Comparison of ENCODE assay signal across 32 cellular contexts in genomic region chr7:142308326-142308725, GRCh38. TPM values are rescaled to one million over a fixed set of nuclear protein-coding genes. Genes with fewer than 3 reads are reported as not detected.
DNase-seq lines count a peak whose midpoint lies in the region; ATAC-seq and TF ChIP-seq lines count a peak whose summit lies in the region.
"Had no signal": no experiment of that assay in that cellular context is flagged by ENCODE, and none has a peak within 500 bp of the region (broad histone marks: within the 10 kb centered on the region; RNA-seq: fewer than 3 reads in every experiment).

No MANE protein-coding gene starts in this region.

- TF ChIP-seq CTCF in CD4-positive, alpha-beta T cell (IDR thresholded peaks at IDR 0.05): no peak
- TF ChIP-seq CTCF in Calu3 (IDR thresholded peaks at IDR 0.05; ENCODE audit: unreplicated experiment): no peak

- H3K9me3 ChIP-seq in CD4-positive, alpha-beta T cell (ENCODE audit: control insufficient read depth, low read length): no peaks in the 10 kb centered on the region
- H3K9me3 ChIP-seq in T-helper 17 cell (ENCODE audit: control insufficient read depth, low read length, poor library complexity, severe bottlenecking): no peaks in the 10 kb centered on the region
- H3K9me3 ChIP-seq: gastroesophageal sphincter, sigmoid colon, thoracic aorta, vagina had no signal

- H3K36me3 Mint-ChIP-seq in activated CD4-positive, alpha-beta T cell treated with anti-CD3 and anti-CD28 coated beads, Interleukin-2, amount 10 ng/mL, durations not matched to agents 24 days and 14 days (ENCODE audit: low read depth): no peaks in the 10 kb centered on the region
- no peaks in the 10 kb centered on the region for H3K36me3 Mint-ChIP-seq in CD4-positive, alpha-beta T cell (ENCODE audit: low read depth)
- H3K36me3 Mint-ChIP-seq in activated T-helper 1 cell treated with anti-CD3 and anti-CD28 coated beads, Interleukin-12 subunit alpha, Interleukin-12 subunit beta, Interleukin-2, Interleukin-4 antibody, amounts not matched to agents 30 ng/mL and 10 ng/mL and 1 ng/mL, durations not matched to agents 14 hours and 24 hours and 36 hours (ENCODE audit: low read depth): no peaks in the 10 kb centered on the region
- H3K36me3 Mint-ChIP-seq in natural killer cell treated with Interleukin-12 subunit alpha and Interleukin-12 subunit beta and Interleukin-15 and Interleukin-18, amount 100 ng/mL, for 72 hours: no peaks in the 10 kb centered on the region
- H3K36me3 Mint-ChIP-seq in Calu3 (ENCODE audit: insufficient read depth, unreplicated experiment) (no peaks in the 10 kb centered on the region), T-helper 17 cell (ENCODE audit: low read depth) (peaks cover 2% of the 10 kb centered on the region)
- H3K36me3 Mint-ChIP-seq: activated naive CD4-positive, alpha-beta T cell treated with anti-CD3 and anti-CD28 coated beads, Interleukin-2, amount 50 U/mL, for 72 hours had no signal

- POLR2A ChIA-PET in CD4-positive, alpha-beta T cell (lab: Charles Lee): interaction anchor here (1.3 to 7.3 kb wide), 3 partner anchors 480 to 502 kb away, joined by 9 to 87 read pairs (median 20); no protein-coding TSS in a partner anchor

- no peaks in the 10 kb centered on the region for H3K27me3 ChIP-seq in CD4-positive, alpha-beta T cell (ENCODE audit: control insufficient read depth, insufficient read depth, low read length)
- H3K27me3 ChIP-seq: sigmoid colon, vagina had no signal

- H3K27me3 Mint-ChIP-seq in activated CD4-positive, alpha-beta T cell treated with anti-CD3 and anti-CD28 coated beads, Interleukin-2, amount 10 ng/mL, durations not matched to agents 24 days and 14 days: peaks cover 19% of the 10 kb centered on the region
- H3K27me3 Mint-ChIP-seq in CD4-positive, alpha-beta T cell: no peaks in the 10 kb centered on the region
- peaks cover 18% of the 10 kb centered on the region for H3K27me3 Mint-ChIP-seq in activated T-helper 1 cell treated with anti-CD3 and anti-CD28 coated beads, Interleukin-12 subunit alpha, Interleukin-12 subunit beta, Interleukin-2, Interleukin-4 antibody, amounts not matched to agents 30 ng/mL and 10 ng/mL and 1 ng/mL, durations not matched to agents 14 hours and 24 hours and 36 hours (ENCODE audit: insufficient read depth)
- H3K27me3 Mint-ChIP-seq in natural killer cell treated with Interleukin-12 subunit alpha and Interleukin-12 subunit beta and Interleukin-15 and Interleukin-18, amount 100 ng/mL, for 72 hours: peaks cover 11 to 30% of the 10 kb centered on the region in 2 donors
- H3K27me3 Mint-ChIP-seq in Calu3 (ENCODE audit: unreplicated experiment) (peaks cover 96% of the 10 kb centered on the region), T-helper 17 cell (peaks cover 76% of the 10 kb centered on the region)

- no peak overlapping the region for H3K27ac Mint-ChIP-seq in activated CD4-positive, alpha-beta T cell treated with anti-CD3 and anti-CD28 coated beads, Interleukin-2, amount 10 ng/mL, durations not matched to agents 24 days and 14 days
- peak overlapping the region; percentile 18 for H3K27ac Mint-ChIP-seq in CD4-positive, alpha-beta T cell
- no peak overlapping the region for H3K27ac Mint-ChIP-seq in activated T-helper 1 cell treated with anti-CD3 and anti-CD28 coated beads, Interleukin-12 subunit alpha, Interleukin-12 subunit beta, Interleukin-2, Interleukin-4 antibody, amounts not matched to agents 30 ng/mL and 10 ng/mL and 1 ng/mL, durations not matched to agents 14 hours and 24 hours and 36 hours
- H3K27ac Mint-ChIP-seq in natural killer cell treated with Interleukin-12 subunit alpha and Interleukin-12 subunit beta and Interleukin-15 and Interleukin-18, amount 100 ng/mL, for 72 hours: no peak overlapping the region
- H3K27ac Mint-ChIP-seq in Calu3 (ENCODE audit: unreplicated experiment) (no peak overlapping the region), T-helper 17 cell (no peak overlapping the region)
- H3K27ac Mint-ChIP-seq: dendritic cell treated with granulocyte-macrophage colony-stimulating factor and Interleukin-4, amounts not matched to agents 40 ng/mL and 50 ng/mL, for 4 days; progenitor cell of endocrine pancreas had no signal

- peaks cover 4% of the 10 kb centered on the region for H3K4me1 Mint-ChIP-seq in activated CD4-positive, alpha-beta T cell treated with anti-CD3 and anti-CD28 coated beads, Interleukin-2, amount 10 ng/mL, durations not matched to agents 24 days and 14 days
- H3K4me1 Mint-ChIP-seq in CD4-positive, alpha-beta T cell (ENCODE audit: low read depth): peaks cover 27% of the 10 kb centered on the region
- H3K4me1 Mint-ChIP-seq in activated T-helper 1 cell treated with anti-CD3 and anti-CD28 coated beads, Interleukin-12 subunit alpha, Interleukin-12 subunit beta, Interleukin-2, Interleukin-4 antibody, amounts not matched to agents 30 ng/mL and 10 ng/mL and 1 ng/mL, durations not matched to agents 14 hours and 24 hours and 36 hours (ENCODE audit: low read depth): peaks cover 5% of the 10 kb centered on the region
- peaks cover 2 to 10% of the 10 kb centered on the region in 2 donors for H3K4me1 Mint-ChIP-seq in natural killer cell treated with Interleukin-12 subunit alpha and Interleukin-12 subunit beta and Interleukin-15 and Interleukin-18, amount 100 ng/mL, for 72 hours (ENCODE audit: low read depth in 2 of 2)
- H3K4me1 Mint-ChIP-seq in Calu3 (ENCODE audit: low read depth, unreplicated experiment): no peaks in the 10 kb centered on the region
- H3K4me1 Mint-ChIP-seq in T-helper 17 cell: peaks cover 18% of the 10 kb centered on the region

- H3K27ac ChIP-seq in CD4-positive, alpha-beta T cell (ENCODE audit: low read depth, low read length): no peak overlapping the region
- H3K27ac ChIP-seq: gastroesophageal sphincter, hepatocyte, sigmoid colon, thoracic aorta, vagina, VCaP had no signal

- CTCF ChIA-PET in CD4-positive, alpha-beta T cell (lab: Charles Lee): no interaction called here
- CTCF ChIA-PET in Calu3 (lab: Charles Lee): no interaction called here

- ATAC-seq in CD4-positive, alpha-beta T cell (ENCODE audit: poor library complexity): no peak
- peak; percentile 40 to 64 for ATAC-seq in natural killer cell treated with Interleukin-12 subunit alpha and Interleukin-12 subunit beta and Interleukin-15 and Interleukin-18, amount 100 ng/mL, for 72 hours
- no peak for ATAC-seq in T-helper 17 cell
- ATAC-seq: gastroesophageal sphincter, Panc1 had no signal

- BruUV-seq in Calu3 (replicated peaks; lab: Mats Ljungman, UMichigan): no TSS peak

- H3K9me3 Mint-ChIP-seq in activated CD4-positive, alpha-beta T cell treated with anti-CD3 and anti-CD28 coated beads, Interleukin-2, amount 10 ng/mL, durations not matched to agents 24 days and 14 days: no peaks in the 10 kb centered on the region
- H3K9me3 Mint-ChIP-seq in CD4-positive, alpha-beta T cell: no peaks in the 10 kb centered on the region
- H3K9me3 Mint-ChIP-seq in activated T-helper 1 cell treated with anti-CD3 and anti-CD28 coated beads, Interleukin-12 subunit alpha, Interleukin-12 subunit beta, Interleukin-2, Interleukin-4 antibody, amounts not matched to agents 30 ng/mL and 10 ng/mL and 1 ng/mL, durations not matched to agents 14 hours and 24 hours and 36 hours: no peaks in the 10 kb centered on the region
- H3K9me3 Mint-ChIP-seq in natural killer cell treated with Interleukin-12 subunit alpha and Interleukin-12 subunit beta and Interleukin-15 and Interleukin-18, amount 100 ng/mL, for 72 hours: no peaks in the 10 kb centered on the region
- H3K9me3 Mint-ChIP-seq in Calu3 (ENCODE audit: low read depth, unreplicated experiment): no peaks in the 10 kb centered on the region
- H3K9me3 Mint-ChIP-seq: activated naive CD4-positive, alpha-beta T cell treated with anti-CD3 and anti-CD28 coated beads, Interleukin-2, amount 50 U/mL, for 72 hours; dendritic cell treated with granulocyte-macrophage colony-stimulating factor and Interleukin-4, amounts not matched to agents 40 ng/mL and 50 ng/mL, for 4 days had no signal

- DNase-seq in activated CD4-positive, alpha-beta T cell treated with anti-CD3 and anti-CD28 coated beads, Interleukin-2, amount 10 ng/mL, durations not matched to agents 24 days and 14 days: no peak
- DNase-seq in activated CD4-positive, alpha-beta T cell treated with anti-CD3 and anti-CD28 coated beads, Interleukin-2, amount 50 U/mL, for 4 hours: no peak
- no peak for DNase-seq in CD4-positive, alpha-beta T cell
- DNase-seq in activated T-helper 1 cell treated with anti-CD3 and anti-CD28 coated beads, Interleukin-12 subunit alpha, Interleukin-12 subunit beta, Interleukin-2, Interleukin-4 antibody, amounts not matched to agents 30 ng/mL and 10 ng/mL and 1 ng/mL, durations not matched to agents 14 hours and 24 hours and 36 hours (ENCODE audit: low spot score): no peak
- DNase-seq in natural killer cell treated with Interleukin-12 subunit alpha and Interleukin-12 subunit beta and Interleukin-15 and Interleukin-18, amount 100 ng/mL, for 72 hours (ENCODE audit: low spot score): no peak
- no peak for DNase-seq in Calu3
- no peak for DNase-seq in COLO829 (ENCODE audit: low spot score)
- DNase-seq in T-helper 17 cell: no peak
- DNase-seq: activated T-cell treated with anti-CD3 and anti-CD28 coated beads for 4 hours; central memory CD4-positive, alpha-beta T cell; COR-L47; DMS79 treated with DMSO at 0.1 percent for 48 hours; H7; IMR-90; NCI-H1092; NCI-H187; NCI-H526; SHP77; sigmoid colon; stimulated activated naive CD4-positive, alpha-beta T cell; T-helper 9 cell had no signal

- H3K4me3 Mint-ChIP-seq in activated CD4-positive, alpha-beta T cell treated with anti-CD3 and anti-CD28 coated beads, Interleukin-2, amount 10 ng/mL, durations not matched to agents 24 days and 14 days: peak overlapping the region; percentile 48
- no peak overlapping the region for H3K4me3 Mint-ChIP-seq in CD4-positive, alpha-beta T cell
- H3K4me3 Mint-ChIP-seq in activated T-helper 1 cell treated with anti-CD3 and anti-CD28 coated beads, Interleukin-12 subunit alpha, Interleukin-12 subunit beta, Interleukin-2, Interleukin-4 antibody, amounts not matched to agents 30 ng/mL and 10 ng/mL and 1 ng/mL, durations not matched to agents 14 hours and 24 hours and 36 hours: peak overlapping the region; percentile 25
- H3K4me3 Mint-ChIP-seq in natural killer cell treated with Interleukin-12 subunit alpha and Interleukin-12 subunit beta and Interleukin-15 and Interleukin-18, amount 100 ng/mL, for 72 hours: no peak overlapping the region
- no peak overlapping the region for H3K4me3 Mint-ChIP-seq in Calu3 (ENCODE audit: low read depth, unreplicated experiment)
- no peak overlapping the region for H3K4me3 Mint-ChIP-seq in T-helper 17 cell
- H3K4me3 Mint-ChIP-seq: dendritic cell treated with granulocyte-macrophage colony-stimulating factor and Interleukin-4, amounts not matched to agents 40 ng/mL and 50 ng/mL, for 4 days had no signal

- intact Hi-C loops in activated CD4-positive, alpha-beta T cell treated with anti-CD3 and anti-CD28 coated beads, Interleukin-2, amount 10 ng/mL, durations not matched to agents 24 days and 14 days (cut with micrococcal nuclease): no loop called here
- intact Hi-C loops in CD4-positive, alpha-beta T cell (cut with DNase I, micrococcal nuclease): no loop called here
- intact Hi-C loops in activated T-helper 1 cell treated with anti-CD3 and anti-CD28 coated beads, Interleukin-12 subunit alpha, Interleukin-12 subunit beta, Interleukin-2, Interleukin-4 antibody, amounts not matched to agents 30 ng/mL and 10 ng/mL and 1 ng/mL, durations not matched to agents 14 hours and 24 hours and 36 hours (cut with micrococcal nuclease): no loop called here
- intact Hi-C loops in Calu3 (cut with micrococcal nuclease; ENCODE audit: unreplicated experiment): no loop called here

RNA-seq across cellular contexts. Expression of gene PRSS58, which starts 50.5 kb away (rescaled TPM):
- not detected in 2 replicates for total RNA-seq in activated CD4-positive, alpha-beta T cell treated with anti-CD3 and anti-CD28 coated beads, Interleukin-2, amount 10 ng/mL, durations not matched to agents 24 days and 14 days
- not detected for total RNA-seq in CD4-positive, alpha-beta T cell
- not detected in 2 replicates for total RNA-seq in activated T-helper 1 cell treated with anti-CD3 and anti-CD28 coated beads, Interleukin-12 subunit alpha, Interleukin-12 subunit beta, Interleukin-2, Interleukin-4 antibody, amounts not matched to agents 30 ng/mL and 10 ng/mL and 1 ng/mL, durations not matched to agents 14 hours and 24 hours and 36 hours
- total RNA-seq in natural killer cell treated with Interleukin-12 subunit alpha and Interleukin-12 subunit beta and Interleukin-15 and Interleukin-18, amount 100 ng/mL, for 72 hours: not detected
- not detected in 2 replicates for total RNA-seq in Calu3 (2022)
- not detected for total RNA-seq in T-helper 17 cell
- total RNA-seq: A172; activated naive CD4-positive, alpha-beta T cell treated with anti-CD3 and anti-CD28 coated beads, Interleukin-2, amount 50 U/mL, for 72 hours; fibroblast of lung; gastroesophageal sphincter; H7; hepatocyte; IMR-90; progenitor cell of endocrine pancreas; sigmoid colon; thoracic aorta; vagina had no signal

Comparison
In these comparisons a context has a peak if more than half of its experiments do, and no peak if none do; other contexts are left out.
1. H3K4me3 Mint-ChIP-seq: peak in activated CD4-positive, alpha-beta T cell treated with anti-CD3 and anti-CD28 coated beads, Interleukin-2, amount 10 ng/mL, durations not matched to agents 24 days and 14 days (single experiment) and activated T-helper 1 cell treated with anti-CD3 and anti-CD28 coated beads, Interleukin-12 subunit alpha, Interleukin-12 subunit beta, Interleukin-2, Interleukin-4 antibody, amounts not matched to agents 30 ng/mL and 10 ng/mL and 1 ng/mL, durations not matched to agents 14 hours and 24 hours and 36 hours (single experiment); none in CD4-positive, alpha-beta T cell (single experiment), natural killer cell treated with Interleukin-12 subunit alpha and Interleukin-12 subunit beta and Interleukin-15 and Interleukin-18, amount 100 ng/mL, for 72 hours (single experiment), Calu3 (single experiment) and T-helper 17 cell (single experiment).
2. ATAC-seq: peak in natural killer cell treated with Interleukin-12 subunit alpha and Interleukin-12 subunit beta and Interleukin-15 and Interleukin-18, amount 100 ng/mL, for 72 hours (2 of 2); none in CD4-positive, alpha-beta T cell (single experiment) and T-helper 17 cell (single experiment).